In genomic region chr12:121245031-121245430, GRCh38 we compare ENCODE assay signal across 30 cellular contexts.
"Had no signal": no experiment of that assay in that cellular context is flagged by ENCODE, and none has a peak within 500 bp of the region (broad histone marks: within the 10 kb centered on the region; RNA-seq: fewer than 3 reads in every experiment).

No MANE protein-coding gene starts in this region.

- H3K27ac ChIP-seq: left lung, lower lobe of right lung, neural progenitor cell, ovary, prostate gland, skin epidermis, stomach, testis, thyroid gland, transverse colon, upper lobe of left lung had no signal

- H3K4me2 ChIP-seq: neural progenitor cell had no signal

- H3K9me3 ChIP-seq: left lung, lower lobe of right lung, ovary, prostate gland, stomach, testis, thyroid gland, transverse colon, upper lobe of left lung had no signal

- ATAC-seq: left colon; left lung; lower lobe of right lung; naive thymus-derived CD8-positive, alpha-beta T cell; right cardiac atrium; sciatic nerve; stimulated activated naive B cell treated with anti-CD40 and anti-IgM and Interleukin-4, amounts not matched to agents 10 μg/mL and 1 μg/mL and 100 μg/mL, for 72 hours; stimulated activated naive CD8-positive, alpha-beta T cell treated with anti-CD3 and anti-CD28 coated beads, Interleukin-15, Interleukin-2, amounts not matched to agents 100 U/mL and 50 U/mL, for 24 hours had no signal

- H3K27me3 Mint-ChIP-seq: naive thymus-derived CD8-positive, alpha-beta T cell; stimulated activated naive B cell treated with anti-CD40 and anti-IgM and Interleukin-4, amounts not matched to agents 10 μg/mL and 1 μg/mL and 100 μg/mL, for 72 hours had no signal

- H3K4me3 Mint-ChIP-seq: immature natural killer cell; nephron; neural progenitor cell; stimulated activated naive B cell treated with anti-CD40 and anti-IgM and Interleukin-4, amounts not matched to agents 10 μg/mL and 1 μg/mL and 100 μg/mL, for 72 hours had no signal

- H3K4me3 ChIP-seq: left lung, lower lobe of right lung, neural progenitor cell, ovary, prostate gland, skin epidermis, stomach, testis, thyroid gland, transverse colon, upper lobe of left lung had no signal

- H3K4me1 ChIP-seq: prostate gland, thyroid gland had no signal

- H2AFZ ChIP-seq: neural progenitor cell had no signal

- FAIRE-seq: islet of Langerhans, kidney, urothelium cell line had no signal

- H3K27me3 ChIP-seq: left lung, neural progenitor cell, ovary, stomach, testis, thyroid gland, transverse colon, upper lobe of left lung had no signal

- DNase-seq: hippocampal formation; immature natural killer cell; left colon; lower lobe of right lung; mammary epithelial cell; mesenchymal stem cell; naive thymus-derived CD8-positive, alpha-beta T cell; ovary; retina; right cardiac atrium; stimulated activated CD4-positive, alpha-beta T cell treated with anti-CD3 and anti-CD28 coated beads, Interleukin-12 subunit alpha, Interleukin-12 subunit beta, amount 100 ng/mL, for 4 hours; stimulated activated CD4-positive, alpha-beta T cell treated with anti-CD3 and anti-CD28 coated beads, Interleukin-15, amount 100 ng/mL, for 24 hours; stimulated activated CD4-positive, alpha-beta T cell treated with anti-CD3 and anti-CD28 coated beads, Interleukin-2, amount 100 ng/mL, for 24 hours; stimulated activated CD4-positive, alpha-beta T cell treated with anti-CD3 and anti-CD28 coated beads, Interleukin-4, amount 100 ng/mL, for 1 hour; stimulated activated naive B cell treated with anti-CD40 and anti-IgM and Interleukin-4, amounts not matched to agents 10 μg/mL and 1 μg/mL and 100 μg/mL, for 72 hours; stimulated activated naive CD8-positive, alpha-beta T cell treated with anti-CD3 and anti-CD28 coated beads, Interleukin-15, Interleukin-2, amounts not matched to agents 100 U/mL and 50 U/mL, for 24 hours; stomach; testis; thyroid gland; transverse colon; upper lobe of left lung had no signal

- H3K27ac Mint-ChIP-seq: nephron; neural progenitor cell; stimulated activated naive B cell treated with anti-CD40 and anti-IgM and Interleukin-4, amounts not matched to agents 10 μg/mL and 1 μg/mL and 100 μg/mL, for 72 hours had no signal

- H3K9me3 Mint-ChIP-seq: immature natural killer cell; naive thymus-derived CD8-positive, alpha-beta T cell; nephron; neural progenitor cell; stimulated activated naive B cell treated with anti-CD40 and anti-IgM and Interleukin-4, amounts not matched to agents 10 μg/mL and 1 μg/mL and 100 μg/mL, for 72 hours had no signal

- H3K9ac ChIP-seq: neural progenitor cell had no signal

- H3K36me3 ChIP-seq: neural progenitor cell, ovary had no signal
